In the genomic region with DNA sequence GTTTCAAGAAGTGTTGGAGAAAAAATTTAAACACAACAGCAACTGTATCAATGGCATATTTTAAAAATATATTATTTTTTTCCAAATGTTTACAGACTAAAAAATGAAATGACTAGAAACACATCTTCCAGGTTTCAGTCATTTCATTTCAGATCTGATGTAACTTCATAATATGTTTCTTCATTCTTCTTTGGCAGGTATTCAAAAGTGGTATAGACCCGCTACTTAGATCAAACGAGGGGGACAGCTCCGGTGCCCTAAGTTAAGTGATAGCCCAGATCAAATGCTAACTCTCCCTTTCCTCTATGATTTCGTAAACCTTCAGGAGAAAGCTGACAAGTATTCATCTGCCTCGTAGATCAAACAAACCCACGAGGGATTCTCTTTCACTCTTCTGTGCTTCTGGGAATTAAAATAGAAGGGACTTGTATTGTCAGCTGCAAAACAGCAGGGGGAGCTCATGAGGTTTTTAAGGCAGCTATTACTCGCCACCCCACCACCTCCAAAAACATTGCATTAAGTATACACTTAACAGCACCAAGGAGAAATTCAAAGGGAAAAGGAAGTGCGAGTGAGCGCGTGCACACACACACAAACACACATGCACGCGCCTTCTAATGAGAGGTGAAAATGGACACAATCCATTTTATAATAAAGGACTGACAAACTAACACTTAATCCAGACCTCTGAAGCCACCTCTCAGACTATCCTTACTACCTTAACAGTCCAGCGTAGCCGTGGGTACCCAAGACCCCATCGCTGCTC, we compare ENCODE assay signal across 8 cellular contexts. TPM values are rescaled to one million over a fixed set of nuclear protein-coding genes. Genes with fewer than 3 reads are reported as not detected.
DNase-seq lines count a peak whose midpoint lies in the region; ATAC-seq and TF ChIP-seq lines count a peak whose summit lies in the region.

No MANE protein-coding gene starts in this region.

- H3K4me3 Mint-ChIP-seq in stimulated activated naive CD8-positive, alpha-beta T cell treated with anti-CD3 and anti-CD28 coated beads, Interleukin-15, Interleukin-2, amounts not matched to agents 100 ng/mL and 50 ng/mL, for 24 hours: peak overlapping the region; percentile 76

- peak overlapping the region; percentile 86 for H3K27ac Mint-ChIP-seq in stimulated activated naive CD8-positive, alpha-beta T cell treated with anti-CD3 and anti-CD28 coated beads, Interleukin-15, Interleukin-2, amounts not matched to agents 100 ng/mL and 50 ng/mL, for 24 hours

- peak; percentile 80 for TF ChIP-seq CTCF in WERI-Rb-1 (IDR thresholded peaks at IDR 0.05; ENCODE audit: low read depth, low read length)
- peak; percentile 76 for TF ChIP-seq CTCF in colonic mucosa (IDR thresholded peaks at IDR 0.05)
- TF ChIP-seq CTCF in lung (IDR thresholded peaks at IDR 0.05; ENCODE audit: control extremely low read depth, extremely low read depth): peak; percentile 74

- H3K27me3 ChIP-seq in WERI-Rb-1 (ENCODE audit: insufficient read depth, low read depth, severe bottlenecking) (no peaks in the 10 kb centered on the region), colonic mucosa (no peaks in the 10 kb centered on the region), lung (ENCODE audit: control insufficient read depth, insufficient read depth) (no peaks in the 10 kb centered on the region)

- peaks cover 7% of the 10 kb centered on the region for H3K4me1 Mint-ChIP-seq in stimulated activated naive CD8-positive, alpha-beta T cell treated with anti-CD3 and anti-CD28 coated beads, Interleukin-15, Interleukin-2, amounts not matched to agents 100 ng/mL and 50 ng/mL, for 24 hours (ENCODE audit: low read depth)

- no peaks in the 10 kb centered on the region for H3K9me3 Mint-ChIP-seq in stimulated activated naive CD8-positive, alpha-beta T cell treated with anti-CD3 and anti-CD28 coated beads, Interleukin-15, Interleukin-2, amounts not matched to agents 100 ng/mL and 50 ng/mL, for 24 hours

- intact Hi-C loops in colonic mucosa (cut with DNase I): loop anchor here (2.0 to 5.0 kb wide), 2 partner anchors 58 to 95 kb away; no protein-coding TSS in a partner anchor

- no peaks in the 10 kb centered on the region for H3K36me3 ChIP-seq in WERI-Rb-1
- no peaks in the 10 kb centered on the region for H3K36me3 ChIP-seq in colonic mucosa
- H3K36me3 ChIP-seq in lung (ENCODE audit: control insufficient read depth in 2 of 2, insufficient read depth in 2 of 2, low read length in 2 of 2): no peaks in the 10 kb centered on the region

- H3K9me3 ChIP-seq in WERI-Rb-1 (ENCODE audit: severe bottlenecking) (peaks cover 4% of the 10 kb centered on the region), colonic mucosa (no peaks in the 10 kb centered on the region), lung (ENCODE audit: control insufficient read depth in 2 of 2, insufficient read depth in 1 of 2, low read length in 1 of 2) (no peaks in the 10 kb centered on the region)

- H3K4me1 ChIP-seq in colonic mucosa: no peaks in the 10 kb centered on the region
- no peaks in the 10 kb centered on the region for H3K4me1 ChIP-seq in lung (ENCODE audit: control insufficient read depth in 2 of 2, insufficient read depth in 2 of 2, low read length in 2 of 2)

- H3K27me3 Mint-ChIP-seq in stimulated activated naive CD8-positive, alpha-beta T cell treated with anti-CD3 and anti-CD28 coated beads, Interleukin-15, Interleukin-2, amounts not matched to agents 100 ng/mL and 50 ng/mL, for 24 hours: peaks cover 36% of the 10 kb centered on the region

- whole genome bisulfite sequencing in lung, 2 donors: 8 to 13% methylated on average over 15 of the region's 15 CpGs

- H3K9ac ChIP-seq in colonic mucosa (ENCODE audit: low read depth in 2 of 2, low read length in 2 of 2): no peak overlapping the region

- ATAC-seq in HG02642 (IDR thresholded peaks at IDR 0.05; ENCODE audit: poor library complexity, unreplicated experiment): peak; percentile 77
- peak; percentile 87 for ATAC-seq in lung (ENCODE audit: insufficient read depth, low FRiP score)

- H3K36me3 Mint-ChIP-seq in stimulated activated naive CD8-positive, alpha-beta T cell treated with anti-CD3 and anti-CD28 coated beads, Interleukin-15, Interleukin-2, amounts not matched to agents 100 ng/mL and 50 ng/mL, for 24 hours (ENCODE audit: low read depth): no peaks in the 10 kb centered on the region

- H3K4me3 ChIP-seq in WERI-Rb-1 (ENCODE audit: low read depth, low read length) (no peak overlapping the region), colonic mucosa (no peak overlapping the region), lung (no peak overlapping the region)

- DNase-seq in NCI-H82 (lab: John Stamatoyannopoulos, UW) (peak; percentile 62), NCI-H82 treated with DMSO at 0.1 percent for 48 hours (lab: John Stamatoyannopoulos, UW; ENCODE audit: unreplicated experiment) (no peak), NCI-H2081 treated with DMSO at 0.1 percent for 48 hours (lab: John Stamatoyannopoulos, UW) (peak; percentile 4), WERI-Rb-1 (peak; percentile 57), colonic mucosa (peak; percentile 39), lung (ENCODE audit: low spot score) (peak; percentile 67)

- no peak overlapping the region for H3K27ac ChIP-seq in WERI-Rb-1
- H3K27ac ChIP-seq in colonic mucosa: no peak overlapping the region
- H3K27ac ChIP-seq in lung (ENCODE audit: low read depth in 1 of 2, low read length in 1 of 2): no peak overlapping the region

RNA-seq across cellular contexts. Expression of a gene that starts 21.4 kb away (rescaled TPM):
- total RNA-seq in colonic mucosa (not detected), lung (1 to 10 TPM in 1 of 2 donors, not detected in 1; 2.5 TPM)
- under 1 TPM; 0.09 to 0.53 TPM for polyA plus RNA-seq in lung
